Comparison of ENCODE assay signal across 11 cellular contexts in genomic region chrX:129981207-129981553, GRCh38. TPM values are rescaled to one million over a fixed set of nuclear protein-coding genes. Genes with fewer than 3 reads are reported as not detected.
DNase-seq lines count a peak whose midpoint lies in the region; ATAC-seq, FAIRE-seq and TF ChIP-seq lines count a peak whose summit lies in the region.
"Had no signal": no experiment of that assay in that cellular context is flagged by ENCODE, and none has a peak within 500 bp of the region (broad histone marks: within the 10 kb centered on the region; RNA-seq: fewer than 3 reads in every experiment).

No MANE protein-coding gene starts in this region.

- intact Hi-C loops in PC-9 (cut with micrococcal nuclease; ENCODE audit: unreplicated experiment) = loop anchor here (5.0 kb wide), 2 partner anchors 131 to 139 kb away; partner anchors contain the start of genes ELF4 and ZDHHC9

- peak overlapping the region; percentile 80 for H3K27ac Mint-ChIP-seq in stimulated activated memory B cell treated with anti-CD40 and anti-IgM and Interleukin-4, amounts not matched to agents 10 μg/mL and 1 μg/mL and 100 μg/mL, for 72 hours

- no peaks in the 10 kb centered on the region for H3K9me3 Mint-ChIP-seq in stimulated activated memory B cell treated with anti-CD40 and anti-IgM and Interleukin-4, amounts not matched to agents 10 μg/mL and 1 μg/mL and 100 μg/mL, for 72 hours

- POLR2A ChIA-PET in PC-9 (lab: Charles Lee; ENCODE audit: unreplicated experiment) = interaction anchor here (0.7 kb wide), 1 partner anchor 9 kb away, joined by 6 read pairs; no protein-coding TSS in a partner anchor

- ATAC-seq in stimulated activated memory B cell treated with anti-CD40 and anti-IgM and Interleukin-4, amounts not matched to agents 10 μg/mL and 1 μg/mL and 100 μg/mL, for 72 hours = no peak
- no peak for ATAC-seq in activated CD4-positive, CD25-positive, alpha-beta regulatory T cell treated with anti-CD3 and anti-CD28 coated beads, Interleukin-2, amount 50 U/mL, for 24 hours

- H3K36me3 Mint-ChIP-seq in stimulated activated memory B cell treated with anti-CD40 and anti-IgM and Interleukin-4, amounts not matched to agents 10 μg/mL and 1 μg/mL and 100 μg/mL, for 72 hours = no peaks in the 10 kb centered on the region

- no peak overlapping the region for H3K4me3 Mint-ChIP-seq in stimulated activated memory B cell treated with anti-CD40 and anti-IgM and Interleukin-4, amounts not matched to agents 10 μg/mL and 1 μg/mL and 100 μg/mL, for 72 hours

- H3K9me2 ChIP-seq in PC-9 (ENCODE audit: insufficient read depth) (no peaks in the 10 kb centered on the region), hepatocyte (replicated peaks; ENCODE audit: insufficient read depth) (no peaks in the 10 kb centered on the region)

- H3K79me2 ChIP-seq in PC-9 (ENCODE audit: low read depth) (peaks cover 11% of the 10 kb centered on the region; the same call in 1 of the 2 replicates), hepatocyte (peaks cover 10% of the 10 kb centered on the region)

- H3K27ac ChIP-seq in PC-9 = no peak overlapping the region
- H3K27ac ChIP-seq in hepatocyte = no peak overlapping the region
- no peak overlapping the region for H3K27ac ChIP-seq in small intestine (ENCODE audit: low read depth in 1 of 2, low read length in 1 of 2)
- H3K27ac ChIP-seq: neutrophil had no signal

- H3K27me3 ChIP-seq in PC-9 (ENCODE audit: insufficient read depth, low read depth) (peaks cover 5% of the 10 kb centered on the region; the same call in 1 of the 2 replicates), hepatocyte (no peaks in the 10 kb centered on the region), small intestine (ENCODE audit: control insufficient read depth in 2 of 2, insufficient read depth in 2 of 2, low read length in 2 of 2) (no peaks in the 10 kb centered on the region)

- H4K20me1 ChIP-seq in PC-9 (ENCODE audit: insufficient read depth) (no peaks in the 10 kb centered on the region; the same call in 1 of the 2 replicates), hepatocyte (ENCODE audit: insufficient read depth, poor library complexity, severe bottlenecking) (no peaks in the 10 kb centered on the region)

- H3K9me3 ChIP-seq in PC-9 (ENCODE audit: insufficient read depth, low read depth) = no peaks in the 10 kb centered on the region
- H3K9me3 ChIP-seq in hepatocyte (ENCODE audit: low read depth) = no peaks in the 10 kb centered on the region
- H3K9me3 ChIP-seq in small intestine (ENCODE audit: control insufficient read depth, low read depth) = no peaks in the 10 kb centered on the region
- H3K9me3 ChIP-seq: neutrophil had no signal

- no peak overlapping the region; the same call in 1 of the 2 replicates for H3K4me3 ChIP-seq in PC-9
- H3K4me3 ChIP-seq in hepatocyte = peak overlapping the region; percentile 42
- H3K4me3 ChIP-seq in small intestine (ENCODE audit: low read depth in 1 of 2, low read length in 2 of 2) = peak overlapping the region in 1 of 2 donors; percentile 55

- no peak for TF ChIP-seq CTCF in PC-9 (conservative IDR thresholded peaks at IDR 0.05)
- no peak for TF ChIP-seq CTCF in hepatocyte (IDR thresholded peaks at IDR 0.05; ENCODE audit: poor library complexity)

- BruUV-seq in PC-9 (replicated peaks; lab: Mats Ljungman, UMichigan) = no TSS peak

- no peak for FAIRE-seq in small intestine (lab: Jason Lieb, UNC)
- FAIRE-seq: A204.1 had no signal

- no peak overlapping the region; the same call in 1 of the 2 replicates for H3K4me2 ChIP-seq in PC-9
- H3K4me2 ChIP-seq in hepatocyte = peak overlapping the region; percentile 87

- H3K36me3 ChIP-seq in PC-9 (ENCODE audit: low read depth) = no peaks in the 10 kb centered on the region
- H3K36me3 ChIP-seq in hepatocyte (replicated peaks; ENCODE audit: insufficient read depth, low read depth) = no peaks in the 10 kb centered on the region
- H3K36me3 ChIP-seq in small intestine (ENCODE audit: control insufficient read depth in 2 of 2, insufficient read depth in 2 of 2, low read length in 2 of 2) = no peaks in the 10 kb centered on the region
- H3K36me3 ChIP-seq: neutrophil had no signal

- CTCF ChIA-PET in PC-9 (lab: Charles Lee) = interaction anchor here (0.7 kb wide), 1 partner anchor 20 kb away, joined by 10 read pairs; no protein-coding TSS in a partner anchor

- DNase-seq in NCI-H2171 treated with DMSO at 0.1 percent for 48 hours (lab: John Stamatoyannopoulos, UW) (peak; percentile 1), NCI-H2171 (lab: John Stamatoyannopoulos, UW) (no peak), PC-9 (no peak), hepatocyte (ENCODE audit: low spot score) (no peak), small intestine (no peak), SW480 (ENCODE audit: low spot score) (no peak)
- DNase-seq: SHP77 treated with DMSO at 0.1 percent for 48 hours had no signal

- H2AFZ ChIP-seq in PC-9 (peak overlapping the region; percentile 63), hepatocyte (peak overlapping the region; percentile 35)

- H3K27me3 Mint-ChIP-seq in stimulated activated memory B cell treated with anti-CD40 and anti-IgM and Interleukin-4, amounts not matched to agents 10 μg/mL and 1 μg/mL and 100 μg/mL, for 72 hours = no peaks in the 10 kb centered on the region

- 60% methylated on average over 12 of the region's 17 CpGs for whole genome bisulfite sequencing in hepatocyte (ENCODE audit: low lambda C conversion rate, missing lambda C conversion rate)
- 0 to 30% (median 22%) methylated on average over 12 to 17 of the region's 17 CpGs for WGBS in small intestine, 3 donors

- H3K4me1 ChIP-seq in PC-9 (replicated peaks; ENCODE audit: insufficient read depth) (0 out of 2 replicates have a peak, but pooled peaks cover 5% of the 10 kb centered on the region), hepatocyte (ENCODE audit: insufficient read depth) (no peaks in the 10 kb centered on the region), small intestine (ENCODE audit: control insufficient read depth in 2 of 2, insufficient read depth in 1 of 2, low read depth in 1 of 2, low read length in 1 of 2) (no peaks in the 10 kb centered on the region)

- peaks cover 22% of the 10 kb centered on the region for H3K4me1 Mint-ChIP-seq in stimulated activated memory B cell treated with anti-CD40 and anti-IgM and Interleukin-4, amounts not matched to agents 10 μg/mL and 1 μg/mL and 100 μg/mL, for 72 hours

- 0 out of 2 replicates have a peak, but pooled peaks cover 4% of the 10 kb centered on the region for H3F3A ChIP-seq in PC-9 (ENCODE audit: insufficient read depth, low read depth)

RNA-seq across cellular contexts. Expression of gene BCORL1, which starts 1.3 kb away (rescaled TPM):
- total RNA-seq in PC-9 (2021) (32.2 TPM in 2 replicates), hepatocyte (3.0 and 3.4 TPM in 2 replicates)
- polyA plus RNA-seq in hepatocyte (8.0 and 9.2 TPM in 2 replicates), small intestine (1 to 10 TPM; 1.8 to 4.5 (median 1.9) TPM)
